In genomic region chr2:42931147-42931817, GRCh38 we compare ENCODE assay signal across 9 cellular contexts.
DNase-seq lines count a peak whose midpoint lies in the region; ATAC-seq and TF ChIP-seq lines count a peak whose summit lies in the region.
"Had no signal": no experiment of that assay in that cellular context is flagged by ENCODE, and none has a peak within 500 bp of the region (broad histone marks: within the 10 kb centered on the region; RNA-seq: fewer than 3 reads in every experiment).

No MANE protein-coding gene starts in this region.

- H3K36me3 Mint-ChIP-seq in activated naive CD8-positive, alpha-beta T cell treated with anti-CD3 and anti-CD28 coated beads, Interleukin-2, amount 50 U/mL, for 24 hours (ENCODE audit: low read depth): no peaks in the 10 kb centered on the region

- 67 to 86% (median 74%) methylated on average over 7 to 8 of the region's 8 CpGs for WGBS in heart left ventricle, 4 donors

- H3K27ac Mint-ChIP-seq in activated naive CD8-positive, alpha-beta T cell treated with anti-CD3 and anti-CD28 coated beads, Interleukin-2, amount 50 U/mL, for 24 hours: no peak overlapping the region

- H3K4me3 ChIP-seq in heart left ventricle (no peak overlapping the region), astrocyte of the spinal cord (ENCODE audit: low read depth, low read length) (no peak overlapping the region)

- H3K27me3 Mint-ChIP-seq in activated naive CD8-positive, alpha-beta T cell treated with anti-CD3 and anti-CD28 coated beads, Interleukin-2, amount 50 U/mL, for 24 hours: no peaks in the 10 kb centered on the region

- H3K9me3 ChIP-seq in heart left ventricle: no peaks in the 10 kb centered on the region

- H3K36me3 ChIP-seq in heart left ventricle: no peaks in the 10 kb centered on the region

- H3K4me3 Mint-ChIP-seq in activated naive CD8-positive, alpha-beta T cell treated with anti-CD3 and anti-CD28 coated beads, Interleukin-2, amount 50 U/mL, for 24 hours: no peak overlapping the region

- intact Hi-C loops in heart left ventricle (cut with DNase I): loop anchor here in 2 of 10 donors (5.0 kb wide), 1 partner anchor 74 kb away; no protein-coding TSS in a partner anchor
- intact Hi-C loops in cardiac septum (cut with DNase I): no loop called here

- no peak for TF ChIP-seq POLR2A in heart left ventricle (IDR thresholded peaks at IDR 0.05)

- no peaks in the 10 kb centered on the region for H3K9me3 Mint-ChIP-seq in activated naive CD8-positive, alpha-beta T cell treated with anti-CD3 and anti-CD28 coated beads, Interleukin-2, amount 50 U/mL, for 24 hours

- peak overlapping the region in 10 of 12 donors; percentile 29 to 96 (median 67) for H3K27ac ChIP-seq in heart left ventricle
- peak overlapping the region; percentile 21 for H3K27ac ChIP-seq in layer of hippocampus (ENCODE audit: low read depth, low read length)
- H3K27ac ChIP-seq: C4-2B had no signal

- ATAC-seq in heart left ventricle (no peak), GM19351 (IDR thresholded peaks at IDR 0.05; ENCODE audit: unreplicated experiment) (no peak)
- no peak for ATAC-seq in activated naive CD8-positive, alpha-beta T cell treated with anti-CD3 and anti-CD28 coated beads, Interleukin-2, amount 50 U/mL, for 24 hours

- peaks cover 4% of the 10 kb centered on the region for H3K4me1 Mint-ChIP-seq in activated naive CD8-positive, alpha-beta T cell treated with anti-CD3 and anti-CD28 coated beads, Interleukin-2, amount 50 U/mL, for 24 hours

- peak in 4 of 12 donors; percentile 9 to 36 (median 26) for TF ChIP-seq CTCF in heart left ventricle (IDR thresholded peaks at IDR 0.05)
- TF ChIP-seq CTCF in astrocyte of the spinal cord (IDR thresholded peaks at IDR 0.05; ENCODE audit: low read depth, low read length): peak; percentile 33

- in situ Hi-C loops in astrocyte of the spinal cord (cut with HindIII; ENCODE audit: low sequenced_read_pairs): no loop called here

- peaks cover 18 to 97% (median 82%) of the 10 kb centered on the region in 12 donors for H3K4me1 ChIP-seq in heart left ventricle

- H3K27me3 ChIP-seq in heart left ventricle (no peaks in the 10 kb centered on the region), layer of hippocampus (ENCODE audit: control insufficient read depth, insufficient read depth, low read length) (no peaks in the 10 kb centered on the region)

- DNase-seq in heart left ventricle: peak in 1 of 5 donors; percentile 55
- DNase-seq in cardiac septum (ENCODE audit: low spot score): no peak
- DNase-seq in astrocyte of the spinal cord (ENCODE audit: low read depth, low spot score): no peak
- no peak for DNase-seq in NCI-H146 (lab: John Stamatoyannopoulos, UW)
- no peak for DNase-seq in activated naive CD8-positive, alpha-beta T cell treated with anti-CD3 and anti-CD28 coated beads, Interleukin-2, amount 50 U/mL, for 24 hours
- DNase-seq in NCI-H446 treated with DMSO at 0.1 percent for 48 hours (lab: John Stamatoyannopoulos, UW): no peak
